In the genomic region with DNA sequence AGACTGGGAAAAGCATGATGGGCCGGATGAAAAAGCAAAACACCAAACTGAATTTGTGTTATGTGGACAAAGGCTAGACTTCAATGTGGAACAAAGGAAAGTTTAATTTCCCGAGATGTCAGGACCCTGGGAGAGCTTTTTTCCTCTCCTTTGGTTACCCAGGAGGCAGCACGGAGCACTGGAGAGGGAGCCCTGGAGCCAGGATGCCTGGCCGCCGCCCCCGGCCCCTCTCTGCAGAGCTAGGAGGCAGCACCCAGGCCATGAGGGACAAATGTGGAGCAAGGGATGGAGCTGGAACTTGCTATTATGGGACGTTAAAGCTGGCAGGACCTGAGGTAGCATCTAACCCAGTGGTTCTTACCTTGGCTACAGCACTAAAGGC, we compare ENCODE assay signal across 14 cellular contexts.
"Had no signal": no experiment of that assay in that cellular context is flagged by ENCODE, and none has a peak within 500 bp of the region (broad histone marks: within the 10 kb centered on the region; RNA-seq: fewer than 3 reads in every experiment).

No MANE protein-coding gene starts in this region.

- H3K9me3 Mint-ChIP-seq: neural crest cell had no signal

- H3K27me3 Mint-ChIP-seq: stimulated activated naive CD8-positive, alpha-beta T cell treated with anti-CD3 and anti-CD28 coated beads, Interleukin-15, amount 100 ng/mL, for 72 hours had no signal

- H3K4me3 Mint-ChIP-seq: activated T-cell treated with anti-CD3 and anti-CD28 coated beads, Interleukin-2, amount 50 U/mL, for 4 hours; naive B cell; neural crest cell; stimulated activated naive CD8-positive, alpha-beta T cell treated with anti-CD3 and anti-CD28 coated beads, Interleukin-15, amount 100 ng/mL, for 72 hours had no signal

- DNase-seq: activated CD4-positive, alpha-beta T cell treated with anti-CD3 and anti-CD28 coated beads for 1 hour; activated CD4-positive, alpha-beta T cell treated with anti-CD3 and anti-CD28 coated beads, Interleukin-2, amount 50 U/mL, for 48 hours; activated naive CD4-positive, alpha-beta T cell treated with anti-CD3 and anti-CD28 coated beads, Interleukin-2, amount 50 U/mL, for 16 hours; activated T-cell treated with anti-CD3 and anti-CD28 coated beads, Interleukin-2, amount 50 U/mL, for 4 hours; brain microvascular endothelial cell; central memory CD4-positive, alpha-beta T cell; erythroblast; left ventricle myocardium inferior; mucosa of descending colon; naive B cell; psoas muscle; right cardiac atrium had no signal

- ATAC-seq: activated T-cell treated with anti-CD3 and anti-CD28 coated beads, Interleukin-2, amount 50 U/mL, for 4 hours; mucosa of descending colon; right cardiac atrium; stimulated activated naive CD8-positive, alpha-beta T cell treated with anti-CD3 and anti-CD28 coated beads, Interleukin-15, amount 100 ng/mL, for 72 hours had no signal

- H3K36me3 Mint-ChIP-seq: naive B cell had no signal

- H3K27ac Mint-ChIP-seq: naive B cell; stimulated activated naive CD8-positive, alpha-beta T cell treated with anti-CD3 and anti-CD28 coated beads, Interleukin-15, amount 100 ng/mL, for 72 hours had no signal

- H3K4me1 Mint-ChIP-seq: naive B cell; neural crest cell; stimulated activated naive CD8-positive, alpha-beta T cell treated with anti-CD3 and anti-CD28 coated beads, Interleukin-15, amount 100 ng/mL, for 72 hours had no signal
